ENCODE assay signal across 1 cellular context in genomic region chr9:96418920-96419690, GRCh38.
TF ChIP-seq lines count a peak whose summit lies in the region.

No MANE protein-coding gene starts in this region.

TF ChIP-seq in HepG2, 621 proteins besides CTCF, POLR2A, EP300 and RAD21 (continued from another document and continues in another):
- TF ChIP-seq ZBTB44 (CRISPR knock-in tag; IDR thresholded peaks at IDR 0.05) (0 out of 2 replicates have a peak, but pooled peaks have one; percentile 33), GZF1 (CRISPR knock-in tag; IDR thresholded peaks at IDR 0.05) (no peak), STAT6 (CRISPR knock-in tag; IDR thresholded peaks at IDR 0.05; ENCODE audit: borderline replicate concordance) (0 out of 2 replicates have a peak, but pooled peaks have one; percentile 51), ZNF615 (CRISPR knock-in tag; IDR thresholded peaks at IDR 0.05; ENCODE audit: borderline replicate concordance) (peak; percentile 57; the same call in 1 of the 2 replicates), ZNF639 (CRISPR knock-in tag; conservative IDR thresholded peaks at IDR 0.05) (peak; percentile 55; the same call in 1 of the 2 replicates), ZNF160 (CRISPR knock-in tag; IDR thresholded peaks at IDR 0.05) (no peak; the same call in 1 of the 2 replicates), ZNF558 (CRISPR knock-in tag; IDR thresholded peaks at IDR 0.05; ENCODE audit: borderline replicate concordance) (no peak), ZNF18 (CRISPR knock-in tag; IDR thresholded peaks at IDR 0.05; ENCODE audit: insufficient replicate concordance) (no peak), ZBTB37 (CRISPR knock-in tag; IDR thresholded peaks at IDR 0.05) (no peak), SALL1 (CRISPR knock-in tag; IDR thresholded peaks at IDR 0.05) (peak; percentile 70; the same call in 1 of the 2 replicates), ZNF580 (CRISPR knock-in tag; IDR thresholded peaks at IDR 0.05; ENCODE audit: borderline replicate concordance, low read depth) (0 out of 2 replicates have a peak, but pooled peaks have one; percentile 20), ZMYM2 (CRISPR knock-in tag; IDR thresholded peaks at IDR 0.05) (no peak), U2AF1 (optimal IDR thresholded peaks at IDR 0.05; ENCODE audit: low read depth, low read length) (peak; percentile 51), MLLT10 (CRISPR knock-in tag; IDR thresholded peaks at IDR 0.05) (no peak), ATF4 (CRISPR knock-in tag; IDR thresholded peaks at IDR 0.05) (0 out of 4 replicates have a peak, but pooled peaks of 1 of the 2 experiments have one; percentile 12), PRDM15 (CRISPR knock-in tag; IDR thresholded peaks at IDR 0.05) (no peak; the same call in 1 of the 2 replicates), ERF (CRISPR knock-in tag; IDR thresholded peaks at IDR 0.05) (peak; percentile 69; the same call in 1 of the 2 replicates), LCORL (IDR thresholded peaks at IDR 0.05) (no peak), LCORL (CRISPR knock-in tag; IDR thresholded peaks at IDR 0.05) (peak; percentile 48; the same call in 1 of the 2 replicates), BRF2 (CRISPR knock-in tag; IDR thresholded peaks at IDR 0.05) (no peak), POGK (CRISPR knock-in tag; conservative IDR thresholded peaks at IDR 0.05) (peak; percentile 32; the same call in 1 of the 2 replicates), ZFX (CRISPR knock-in tag; IDR thresholded peaks at IDR 0.05; ENCODE audit: low read depth) (peak; percentile 74), FOXP4 (CRISPR knock-in tag; IDR thresholded peaks at IDR 0.05) (no peak), ARNT (IDR thresholded peaks at IDR 0.05) (no peak), HOXA7 (CRISPR knock-in tag; IDR thresholded peaks at IDR 0.05) (no peak), ZNF713 (CRISPR knock-in tag; IDR thresholded peaks at IDR 0.05) (0 out of 2 replicates have a peak, but pooled peaks have one; percentile 78), SRF (IDR thresholded peaks at IDR 0.05; ENCODE audit: low read depth, low read length) (no peak), SP2 (CRISPR knock-in tag; IDR thresholded peaks at IDR 0.05) (no peak), HNRNPK (IDR thresholded peaks at IDR 0.05; ENCODE audit: low read depth, low read length, poor library complexity, severe bottlenecking) (no peak), MAZ (IDR thresholded peaks at IDR 0.05; ENCODE audit: borderline replicate concordance, low read depth, low read length) (peak; percentile 74), MAZ (CRISPR knock-in tag; IDR thresholded peaks at IDR 0.05; ENCODE audit: low read depth) (no peak), NR1H2 (CRISPR knock-in tag; IDR thresholded peaks at IDR 0.05; ENCODE audit: borderline replicate concordance, low read depth) (no peak), ZNF672 (CRISPR knock-in tag; IDR thresholded peaks at IDR 0.05) (peak; percentile 54; the same call in 1 of the 2 replicates), ZNF501 (CRISPR knock-in tag; IDR thresholded peaks at IDR 0.05) (0 out of 2 replicates have a peak, but pooled peaks have one; percentile 33), ZNF746 (CRISPR knock-in tag; IDR thresholded peaks at IDR 0.05) (peak; percentile 41; the same call in 1 of the 2 replicates), ELF1 (CRISPR knock-in tag; IDR thresholded peaks at IDR 0.05) (peak; percentile 41; the same call in 1 of the 2 replicates), ZNF282 (IDR thresholded peaks at IDR 0.05; ENCODE audit: partially characterized antibody) (no peak), ZNF530 (CRISPR knock-in tag; IDR thresholded peaks at IDR 0.05; ENCODE audit: low read depth) (no peak), PHB2 (IDR thresholded peaks at IDR 0.05; ENCODE audit: partially characterized antibody) (no peak), ZNF7 (CRISPR knock-in tag; IDR thresholded peaks at IDR 0.05) (no peak)
